ENCODE assay signal across 35 cellular contexts in genomic region chr7:142592664-142593063, GRCh38.
"Had no signal": no experiment of that assay in that cellular context is flagged by ENCODE, and none has a peak within 500 bp of the region (broad histone marks: within the 10 kb centered on the region; RNA-seq: fewer than 3 reads in every experiment).

No MANE protein-coding gene starts in this region.

- DNase-seq: activated B cell treated with CpG ODN at 0.5 μM for 24 hours; activated CD4-positive, alpha-beta T cell treated with anti-CD3 and anti-CD28 coated beads for 4 hours; activated CD4-positive, alpha-beta T cell treated with anti-CD3 and anti-CD28 coated beads, Interleukin-2, amount 50 U/mL, for 48 hours; activated CD4-positive, CD25-positive, alpha-beta regulatory T cell treated with anti-CD3 and anti-CD28 coated beads, Interleukin-2, amount 50 U/mL, for 72 hours; activated CD8-positive, alpha-beta memory T cell treated with anti-CD3 and anti-CD28 coated beads for 24 hours; activated CD8-positive, alpha-beta memory T cell treated with anti-CD3 and anti-CD28 coated beads, Interleukin-2, amount 10 ng/mL, durations not matched to agents 7 days and 5 days; activated CD8-positive, alpha-beta memory T cell treated with anti-CD3 and anti-CD28 coated beads, Interleukin-2, amount 50 U/mL, for 48 hours; activated gamma-delta T cell; anterior cingulate cortex; brain microvascular endothelial cell; central memory CD4-positive, alpha-beta T cell; NCI-H1092 treated with DMSO at 0.1 percent for 48 hours; NCI-H1417; NCI-H146; NCI-H187; NCI-H2081; NCI-H2171 treated with DMSO at 0.1 percent for 48 hours; NCI-H2227 treated with DMSO at 0.1 percent for 48 hours; NCI-H446; NCI-H510A treated with DMSO at 0.1 percent for 48 hours; NCI-H526 treated with DMSO at 0.1 percent for 48 hours; NCI-H82; NK-92 treated with Interleukin-12 subunit alpha and Interleukin-12 subunit beta, amount 100 ng/mL, for 24 hours; PC-9; SIG-M5; T-helper 1 cell; T-helper 2 cell; T-helper 9 cell had no signal

- ATAC-seq: activated CD8-positive, alpha-beta memory T cell treated with anti-CD3 and anti-CD28 coated beads, Interleukin-2, amount 10 ng/mL, durations not matched to agents 7 days and 5 days; Right ventricle myocardium inferior; SK-N-SH treated with all-trans-retinoic acid at 6 μM for 48 hours had no signal

- H3K4me3 ChIP-seq: PC-9 had no signal

- H3K9me3 Mint-ChIP-seq: activated B cell treated with CpG ODN at 0.5 μM for 24 hours; activated naive CD4-positive, alpha-beta T cell treated with anti-CD3 and anti-CD28 coated beads, Interleukin-2, amount 50 U/mL, for 24 hours; activated T-helper 2 cell treated with anti-CD3 and anti-CD28 coated beads, Interferon-gamma antibody, Interleukin-2, Interleukin-4, amounts not matched to agents 10 μg/mL and 5 μg/mL and 100 μg/mL, durations not matched to agents 14 hours and 24 hours and 36 hours had no signal

- H3K4me1 Mint-ChIP-seq: activated B cell treated with CpG ODN at 0.5 μM for 24 hours; activated naive CD4-positive, alpha-beta T cell treated with anti-CD3 and anti-CD28 coated beads, Interleukin-2, amount 50 U/mL, for 24 hours had no signal

- H3K27ac Mint-ChIP-seq: activated B cell treated with CpG ODN at 0.5 μM for 24 hours; activated CD8-positive, alpha-beta memory T cell treated with anti-CD3 and anti-CD28 coated beads, Interleukin-2, amount 10 ng/mL, durations not matched to agents 7 days and 5 days; activated naive CD4-positive, alpha-beta T cell treated with anti-CD3 and anti-CD28 coated beads, Interleukin-2, amount 50 U/mL, for 24 hours; activated T-helper 2 cell treated with anti-CD3 and anti-CD28 coated beads, Interferon-gamma antibody, Interleukin-2, Interleukin-4, amounts not matched to agents 10 μg/mL and 5 μg/mL and 100 μg/mL, durations not matched to agents 14 hours and 24 hours and 36 hours had no signal

- H3K36me3 Mint-ChIP-seq: activated CD8-positive, alpha-beta memory T cell treated with anti-CD3 and anti-CD28 coated beads, Interleukin-2, amount 10 ng/mL, durations not matched to agents 7 days and 5 days; activated naive CD4-positive, alpha-beta T cell treated with anti-CD3 and anti-CD28 coated beads, Interleukin-2, amount 50 U/mL, for 24 hours had no signal

- H3K36me3 ChIP-seq: brain microvascular endothelial cell had no signal

- H3K27me3 Mint-ChIP-seq: activated naive CD4-positive, alpha-beta T cell treated with anti-CD3 and anti-CD28 coated beads, Interleukin-2, amount 50 U/mL, for 24 hours had no signal

- H3K27ac ChIP-seq: brain microvascular endothelial cell, KMS-11, PC-9, RWPE1, VCaP had no signal

- H3K27me3 ChIP-seq: brain microvascular endothelial cell had no signal

- H3K4me3 Mint-ChIP-seq: activated B cell treated with CpG ODN at 0.5 μM for 24 hours; activated CD8-positive, alpha-beta memory T cell treated with anti-CD3 and anti-CD28 coated beads, Interleukin-2, amount 10 ng/mL, durations not matched to agents 7 days and 5 days; activated naive CD4-positive, alpha-beta T cell treated with anti-CD3 and anti-CD28 coated beads, Interleukin-2, amount 50 U/mL, for 24 hours had no signal
